ENCODE assay signal across 22 cellular contexts in genomic region chr11:70430671-70431574, GRCh38. TPM values are rescaled to one million over a fixed set of nuclear protein-coding genes. Genes with fewer than 3 reads are reported as not detected.
A peak's percentile ranks its signal among the peaks of the same experiment; 100 is the strongest.
DNase-seq lines count a peak whose midpoint lies in the region; ATAC-seq and TF ChIP-seq lines count a peak whose summit lies in the region.
"Had no signal": no experiment of that assay in that cellular context is flagged by ENCODE, and none has a peak within 500 bp of the region (broad histone marks: within the 10 kb centered on the region; RNA-seq: fewer than 3 reads in every experiment).

No MANE protein-coding gene starts in this region.

- H3K4me1 Mint-ChIP-seq in GM23338: peaks cover 4% of the 10 kb centered on the region; the same call in 1 of the 3 replicates
- peaks cover 3% of the 10 kb centered on the region for H3K4me1 Mint-ChIP-seq in endothelial cell (ENCODE audit: unreplicated experiment)
- H3K4me1 Mint-ChIP-seq in T-cell: no peaks in the 10 kb centered on the region
- H3K4me1 Mint-ChIP-seq: CD8-positive, alpha-beta memory T cell had no signal

- H3K79me2 ChIP-seq in GM23338 (replicated peaks; ENCODE audit: insufficient read depth): no peaks in the 10 kb centered on the region

- H3K4me1 ChIP-seq in GM23338 (ENCODE audit: insufficient read depth): no peaks in the 10 kb centered on the region
- H3K4me1 ChIP-seq: A549, SJSA1 had no signal

- H3K27me3 Mint-ChIP-seq in GM23338 (ENCODE audit: insufficient read depth, low read depth, poor library complexity) (peaks cover 4% of the 10 kb centered on the region), endothelial cell (ENCODE audit: unreplicated experiment) (peaks cover 10% of the 10 kb centered on the region), T-cell (peaks cover 0 to 4% of the 10 kb centered on the region in 2 donors)

- DNase-seq in GM23338 (ENCODE audit: low spot score): no peak
- DNase-seq in endothelial cell (ENCODE audit: low spot score): no peak
- peak; percentile 53 for DNase-seq in posterior vena cava (ENCODE audit: low spot score)
- no peak for DNase-seq in coronary artery (ENCODE audit: low spot score)
- DNase-seq in T-cell: no peak
- no peak for DNase-seq in foreskin fibroblast
- DNase-seq: AML-193; Calu3; CD8-positive, alpha-beta memory T cell; DMS79 treated with DMSO at 0.1 percent for 48 hours; MM.1S; NCI-H2029 treated with DMSO at 0.1 percent for 48 hours; NCI-H2227 treated with DMSO at 0.1 percent for 48 hours; NCI-H510A; NCI-H69; Right ventricle myocardium superior; RPMI8226 had no signal

- POLR2A ChIA-PET in T-cell (lab: Charles Lee): no interaction called here

- no peaks in the 10 kb centered on the region for H3F3A ChIP-seq in GM23338 (replicated peaks; ENCODE audit: low read depth)

- peak overlapping the region; percentile 17; the same call in 1 of the 2 replicates for H3K27ac Mint-ChIP-seq in GM23338
- no peak overlapping the region for H3K27ac Mint-ChIP-seq in endothelial cell (ENCODE audit: unreplicated experiment)
- H3K27ac Mint-ChIP-seq in T-cell: no peak overlapping the region

- no peak overlapping the region for H3K4me2 ChIP-seq in GM23338
- H3K4me2 ChIP-seq: A549, KMS-11 had no signal

- peaks cover 2% of the 10 kb centered on the region; the same call in 1 of the 3 replicates for H3K9me3 Mint-ChIP-seq in GM23338
- H3K9me3 Mint-ChIP-seq in endothelial cell (ENCODE audit: unreplicated experiment): no peaks in the 10 kb centered on the region
- H3K9me3 Mint-ChIP-seq in T-cell: no peaks in the 10 kb centered on the region
- H3K9me3 Mint-ChIP-seq: CD8-positive, alpha-beta memory T cell had no signal

- no peaks in the 10 kb centered on the region for H3K27me3 ChIP-seq in GM23338 (ENCODE audit: insufficient read depth)
- H3K27me3 ChIP-seq: SJSA1 had no signal

- H3K9me2 ChIP-seq in GM23338 (ENCODE audit: insufficient read depth): no peaks in the 10 kb centered on the region

- H3K27ac ChIP-seq in GM23338 (ENCODE audit: low read depth) (no peak overlapping the region), angular gyrus (ENCODE audit: low read depth, low read length) (peak overlapping the region; percentile 59), coronary artery (no peak overlapping the region)
- H3K27ac ChIP-seq: A549, C4-2B, KMS-11, SJSA1 had no signal

- H2AFZ ChIP-seq in GM23338: no peak overlapping the region

- TF ChIP-seq CTCF in GM23338 (conservative IDR thresholded peaks at IDR 0.05; ENCODE audit: low read depth in 2 of 2): no peak
- TF ChIP-seq CTCF in endothelial cell (IDR thresholded peaks at IDR 0.05; ENCODE audit: unreplicated experiment): no peak
- TF ChIP-seq CTCF in coronary artery (IDR thresholded peaks at IDR 0.05): no peak
- no peak for TF ChIP-seq CTCF in foreskin fibroblast (IDR thresholded peaks at IDR 0.05; ENCODE audit: low read depth, low read length)

- H3K36me3 Mint-ChIP-seq in GM23338 (ENCODE audit: low read depth) (peaks cover 78% of the 10 kb centered on the region), endothelial cell (ENCODE audit: low read depth, unreplicated experiment) (peaks cover 53% of the 10 kb centered on the region), T-cell (no peaks in the 10 kb centered on the region)
- H3K36me3 Mint-ChIP-seq: CD8-positive, alpha-beta memory T cell had no signal

- H3K4me3 ChIP-seq in GM23338 (no peak overlapping the region), coronary artery (no peak overlapping the region), foreskin fibroblast (ENCODE audit: low read depth in 1 of 2, low read length in 2 of 2) (no peak overlapping the region)
- H3K4me3 ChIP-seq: A549, SJSA1 had no signal

- peaks cover 14% of the 10 kb centered on the region for H4K20me1 ChIP-seq in GM23338 (replicated peaks; ENCODE audit: insufficient read depth)

- no peak overlapping the region for H3K4me3 Mint-ChIP-seq in GM23338
- peak overlapping the region; percentile 66 for H3K4me3 Mint-ChIP-seq in endothelial cell (ENCODE audit: unreplicated experiment)
- H3K4me3 Mint-ChIP-seq in T-cell: no peak overlapping the region
- H3K4me3 Mint-ChIP-seq: CD8-positive, alpha-beta memory T cell had no signal

- ATAC-seq in GM23338: no peak
- ATAC-seq in T-cell (replicated peaks in 1 of 4): no peak

- H3K36me3 ChIP-seq in GM23338 (ENCODE audit: insufficient read depth): peaks cover 18% of the 10 kb centered on the region

- intact Hi-C loops in posterior vena cava (cut with DNase I): no loop called here

- CTCF ChIA-PET in T-cell (lab: Charles Lee): no interaction called here

TF ChIP-seq in GM23338, 12 proteins besides CTCF, POLR2A, EP300 and RAD21:
- TF ChIP-seq POLR2AphosphoS5 (IDR thresholded peaks at IDR 0.05; ENCODE audit: low read depth) (no peak), CREB1 (CRISPR knock-in tag; IDR thresholded peaks at IDR 0.05; ENCODE audit: low read depth) (no peak), ZNF114 (CRISPR knock-in tag; IDR thresholded peaks at IDR 0.05) (no peak), NANOG (IDR thresholded peaks at IDR 0.05; ENCODE audit: borderline replicate concordance) (no peak), EZH2 (IDR thresholded peaks at IDR 0.05; ENCODE audit: low read depth, unreplicated experiment) (no peak), JUNB (IDR thresholded peaks at IDR 0.05; ENCODE audit: unreplicated experiment) (no peak)
- TF ChIP-seq, protein P1, sequence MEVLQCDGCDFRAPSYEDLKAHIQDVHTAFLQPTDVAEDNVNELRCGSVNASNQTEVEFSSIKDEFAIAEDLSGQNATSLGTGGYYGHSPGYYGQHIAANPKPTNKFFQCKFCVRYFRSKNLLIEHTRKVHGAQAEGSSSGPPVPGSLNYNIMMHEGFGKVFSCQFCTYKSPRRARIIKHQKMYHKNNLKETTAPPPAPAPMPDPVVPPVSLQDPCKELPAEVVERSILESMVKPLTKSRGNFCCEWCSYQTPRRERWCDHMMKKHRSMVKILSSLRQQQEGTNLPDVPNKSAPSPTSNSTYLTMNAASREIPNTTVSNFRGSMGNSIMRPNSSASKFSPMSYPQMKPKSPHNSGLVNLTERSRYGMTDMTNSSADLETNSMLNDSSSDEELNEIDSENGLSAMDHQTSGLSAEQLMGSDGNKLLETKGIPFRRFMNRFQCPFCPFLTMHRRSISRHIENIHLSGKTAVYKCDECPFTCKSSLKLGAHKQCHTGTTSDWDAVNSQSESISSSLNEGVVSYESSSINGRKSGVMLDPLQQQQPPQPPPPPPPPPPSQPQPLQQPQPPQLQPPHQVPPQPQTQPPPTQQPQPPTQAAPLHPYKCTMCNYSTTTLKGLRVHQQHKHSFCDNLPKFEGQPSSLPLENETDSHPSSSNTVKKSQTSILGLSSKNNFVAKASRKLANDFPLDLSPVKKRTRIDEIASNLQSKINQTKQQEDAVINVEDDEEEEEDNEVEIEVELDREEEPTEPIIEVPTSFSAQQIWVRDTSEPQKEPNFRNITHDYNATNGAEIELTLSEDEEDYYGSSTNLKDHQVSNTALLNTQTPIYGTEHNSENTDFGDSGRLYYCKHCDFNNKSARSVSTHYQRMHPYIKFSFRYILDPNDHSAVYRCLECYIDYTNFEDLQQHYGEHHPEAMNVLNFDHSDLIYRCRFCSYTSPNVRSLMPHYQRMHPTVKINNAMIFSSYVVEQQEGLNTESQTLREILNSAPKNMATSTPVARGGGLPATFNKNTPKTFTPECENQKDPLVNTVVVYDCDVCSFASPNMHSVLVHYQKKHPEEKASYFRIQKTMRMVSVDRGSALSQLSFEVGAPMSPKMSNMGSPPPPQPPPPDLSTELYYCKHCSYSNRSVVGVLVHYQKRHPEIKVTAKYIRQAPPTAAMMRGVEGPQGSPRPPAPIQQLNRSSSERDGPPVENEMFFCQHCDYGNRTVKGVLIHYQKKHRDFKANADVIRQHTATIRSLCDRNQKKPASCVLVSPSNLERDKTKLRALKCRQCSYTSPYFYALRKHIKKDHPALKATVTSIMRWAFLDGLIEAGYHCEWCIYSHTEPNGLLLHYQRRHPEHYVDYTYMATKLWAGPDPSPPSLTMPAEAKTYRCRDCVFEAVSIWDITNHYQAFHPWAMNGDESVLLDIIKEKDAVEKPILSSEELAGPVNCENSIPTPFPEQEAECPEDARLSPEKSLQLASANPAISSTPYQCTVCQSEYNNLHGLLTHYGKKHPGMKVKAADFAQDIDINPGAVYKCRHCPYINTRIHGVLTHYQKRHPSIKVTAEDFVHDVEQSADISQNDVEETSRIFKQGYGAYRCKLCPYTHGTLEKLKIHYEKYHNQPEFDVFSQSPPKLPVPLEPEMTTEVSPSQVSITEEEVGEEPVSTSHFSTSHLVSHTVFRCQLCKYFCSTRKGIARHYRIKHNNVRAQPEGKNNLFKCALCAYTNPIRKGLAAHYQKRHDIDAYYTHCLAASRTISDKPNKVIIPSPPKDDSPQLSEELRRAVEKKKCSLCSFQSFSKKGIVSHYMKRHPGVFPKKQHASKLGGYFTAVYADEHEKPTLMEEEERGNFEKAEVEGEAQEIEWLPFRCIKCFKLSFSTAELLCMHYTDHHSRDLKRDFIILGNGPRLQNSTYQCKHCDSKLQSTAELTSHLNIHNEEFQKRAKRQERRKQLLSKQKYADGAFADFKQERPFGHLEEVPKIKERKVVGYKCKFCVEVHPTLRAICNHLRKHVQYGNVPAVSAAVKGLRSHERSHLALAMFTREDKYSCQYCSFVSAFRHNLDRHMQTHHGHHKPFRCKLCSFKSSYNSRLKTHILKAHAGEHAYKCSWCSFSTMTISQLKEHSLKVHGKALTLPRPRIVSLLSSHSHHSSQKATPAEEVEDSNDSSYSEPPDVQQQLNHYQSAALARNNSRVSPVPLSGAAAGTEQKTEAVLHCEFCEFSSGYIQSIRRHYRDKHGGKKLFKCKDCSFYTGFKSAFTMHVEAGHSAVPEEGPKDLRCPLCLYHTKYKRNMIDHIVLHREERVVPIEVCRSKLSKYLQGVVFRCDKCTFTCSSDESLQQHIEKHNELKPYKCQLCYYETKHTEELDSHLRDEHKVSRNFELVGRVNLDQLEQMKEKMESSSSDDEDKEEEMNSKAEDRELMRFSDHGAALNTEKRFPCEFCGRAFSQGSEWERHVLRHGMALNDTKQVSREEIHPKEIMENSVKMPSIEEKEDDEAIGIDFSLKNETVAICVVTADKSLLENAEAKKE (CRISPR knock-in tag; IDR thresholded peaks at IDR 0.05): no peak

RNA-seq across cellular contexts. Expression of gene CTTN, which starts 32.6 kb away (rescaled TPM):
- 327 and 343 TPM in 2 replicates for total RNA-seq in GM23338 (2014; rRNA removed; shearing (Covaris generic))
- polyA plus RNA-seq in GM23338 (2016; fragmentation: Nextera tagmentation; extraction: Ambion mirVana): 148 and 163 TPM in 2 replicates
- total RNA-seq in endothelial cell (ENCODE audit: unreplicated experiment) (458 TPM), posterior vena cava (100 to 1,000 TPM; 192 to 195 TPM), T-cell (1 to 10 TPM in 4 of 5 donors, under 1 TPM in 1; 0.44 to 3.6 (median 2.3) TPM)
- polyA plus RNA-seq: CD8-positive, alpha-beta memory T cell had no signal

Comparison
In these comparisons a context has a peak if more than half of its experiments do, and no peak if none do; other contexts are left out.
1. RNA of gene CTTN, which starts 32.6 kb away (total RNA-seq): 458 TPM in endothelial cell (single experiment), 327 to 343 TPM in GM23338 and 192 to 195 TPM in posterior vena cava; 0.44 to 3.6 TPM in T-cell; every median in the first group is over 10 times any median in the second.